In the genomic region with DNA sequence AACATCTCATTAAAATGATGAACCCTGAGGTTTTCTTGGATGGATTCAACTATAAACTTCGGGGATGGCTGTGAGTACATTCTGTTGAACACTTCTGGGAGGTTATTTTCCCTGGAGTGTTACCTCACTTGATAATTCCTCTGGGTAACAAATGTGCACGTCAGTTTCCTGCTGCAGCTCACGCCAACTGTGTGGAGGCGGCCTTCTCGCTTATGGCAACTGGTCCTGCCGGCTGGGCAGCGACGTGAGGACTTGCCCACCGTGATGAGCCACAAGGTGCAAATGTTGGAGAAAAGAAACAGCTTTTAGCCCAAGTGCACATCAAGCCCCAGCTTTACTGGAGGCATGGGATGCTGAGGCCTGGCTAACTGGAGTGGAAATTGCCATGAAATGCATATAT, we compare ENCODE assay signal across 22 cellular contexts. TPM values are rescaled to one million over a fixed set of nuclear protein-coding genes. Genes with fewer than 3 reads are reported as not detected.
"Had no signal": no experiment of that assay in that cellular context is flagged by ENCODE, and none has a peak within 500 bp of the region (broad histone marks: within the 10 kb centered on the region; RNA-seq: fewer than 3 reads in every experiment).

No MANE protein-coding gene starts in this region.

- H3K27me3 ChIP-seq: SJSA1 had no signal

- H3K4me2 ChIP-seq: SK-N-SH had no signal

- H3K4me3 ChIP-seq: SJSA1 had no signal

- H3K9me3 ChIP-seq: SJSA1, SK-N-SH had no signal

- H3K36me3 ChIP-seq: SJSA1 had no signal

- H3K4me1 ChIP-seq: SJSA1 had no signal

- H3K9ac ChIP-seq: SK-N-SH had no signal

- H3K27ac ChIP-seq: SJSA1 had no signal

- FAIRE-seq: RCC 7860 had no signal

- DNase-seq: KBM-7, MV-4-11, NCI-H1048, NCI-H1105, NCI-H1436 treated with DMSO at 0.1 percent for 48 hours, NCI-H1694, NCI-H187 treated with DMSO at 0.1 percent for 48 hours, NCI-H2029 treated with DMSO at 0.1 percent for 48 hours, NCI-H2171 treated with DMSO at 0.1 percent for 48 hours, NCI-H2227 treated with DMSO at 0.1 percent for 48 hours, NCI-H524, NCI-H774, Right ventricle myocardium superior, RPMI8226, SIG-M5, SK-N-SH, SW 1271 had no signal

RNA-seq across cellular contexts. Expression of gene MYCN, which starts 15.9 kb away (rescaled TPM):
- total RNA-seq: HT-29, LHCN-M2, MCF 10A had no signal
